11 cellular contexts compared by ENCODE assay signal in genomic region chr14:61104358-61104757, GRCh38.
DNase-seq lines count a peak whose midpoint lies in the region; ATAC-seq and TF ChIP-seq lines count a peak whose summit lies in the region.
"Had no signal": no experiment of that assay in that cellular context is flagged by ENCODE, and none has a peak within 500 bp of the region (broad histone marks: within the 10 kb centered on the region; RNA-seq: fewer than 3 reads in every experiment).

No MANE protein-coding gene starts in this region.

- peaks cover 3% of the 10 kb centered on the region for H3K36me3 Mint-ChIP-seq in endodermal cell (ENCODE audit: low read depth)

- H3K27ac ChIP-seq in endodermal cell (ENCODE audit: low read depth, low read length) (peak overlapping the region; percentile 84), rectal smooth muscle tissue (ENCODE audit: low read depth, low read length) (peak overlapping the region; percentile 4)
- H3K27ac ChIP-seq: parathyroid adenoma had no signal

- no peaks in the 10 kb centered on the region for H3K27me3 Mint-ChIP-seq in endodermal cell (ENCODE audit: insufficient read depth)

- peak; percentile 61 for DNase-seq in MV-4-11 (lab: John Stamatoyannopoulos, UW)
- no peak for DNase-seq in endodermal cell
- no peak for DNase-seq in DMS79 (lab: John Stamatoyannopoulos, UW)
- DNase-seq in NCI-H2196 treated with DMSO at 0.1 percent for 48 hours (lab: John Stamatoyannopoulos, UW; ENCODE audit: unreplicated experiment): no peak
- no peak for DNase-seq in left lobe of liver (ENCODE audit: low spot score)
- DNase-seq in NCI-H2171 treated with DMSO at 0.1 percent for 48 hours (lab: John Stamatoyannopoulos, UW): no peak
- DNase-seq: DMS 273 treated with DMSO at 0.1 percent for 48 hours; effector memory CD4-positive, alpha-beta T cell had no signal

- H3K27me3 ChIP-seq in endodermal cell (ENCODE audit: control insufficient read depth, insufficient read depth, low read length, poor library complexity, severe bottlenecking) (no peaks in the 10 kb centered on the region), rectal smooth muscle tissue (ENCODE audit: control insufficient read depth, insufficient read depth, low read length) (no peaks in the 10 kb centered on the region)

- H3K4me1 ChIP-seq in endodermal cell (ENCODE audit: control insufficient read depth, insufficient read depth, low read length) (no peaks in the 10 kb centered on the region), rectal smooth muscle tissue (ENCODE audit: control insufficient read depth, insufficient read depth, low read length) (peaks cover 10% of the 10 kb centered on the region)

- 73 to 81% methylated on average over 2 to 3 of the region's 3 CpGs for WGBS in endodermal cell (ENCODE audit: insufficient coverage in 1 of 2, insufficient read length in 1 of 2), 2 experiments

- peaks cover 12% of the 10 kb centered on the region for H3K9me3 Mint-ChIP-seq in endodermal cell

- no peak overlapping the region for H3K4me3 Mint-ChIP-seq in endodermal cell

- no peak overlapping the region for H3K9ac ChIP-seq in endodermal cell (ENCODE audit: extremely low read depth, low read length, poor library complexity, severe bottlenecking)
- no peak overlapping the region for H3K9ac ChIP-seq in rectal smooth muscle tissue (ENCODE audit: low read length)
- H3K9ac ChIP-seq: parathyroid adenoma had no signal

- peak overlapping the region; percentile 85 for H3K27ac Mint-ChIP-seq in endodermal cell

- H3K4me1 Mint-ChIP-seq in endodermal cell: peaks cover 25% of the 10 kb centered on the region

- peak overlapping the region; percentile 29 for H3K4me3 ChIP-seq in endodermal cell (ENCODE audit: low read length)
- H3K4me3 ChIP-seq in rectal smooth muscle tissue (ENCODE audit: low read length): no peak overlapping the region

- peaks cover 18% of the 10 kb centered on the region for H3K9me3 ChIP-seq in endodermal cell (ENCODE audit: control insufficient read depth, low read length)

- H3K36me3 ChIP-seq in endodermal cell (ENCODE audit: control insufficient read depth, insufficient read depth, low read length): no peaks in the 10 kb centered on the region
- H3K36me3 ChIP-seq in rectal smooth muscle tissue (ENCODE audit: control insufficient read depth, insufficient read depth, low read length): no peaks in the 10 kb centered on the region

- ATAC-seq in GM18502 (IDR thresholded peaks at IDR 0.05; ENCODE audit: poor library complexity, unreplicated experiment) (peak; percentile 1), left lobe of liver (no peak)

- no peak for TF ChIP-seq CTCF in endodermal cell (conservative IDR thresholded peaks at IDR 0.05)
